9 cellular contexts compared by ENCODE assay signal in the genomic region with DNA sequence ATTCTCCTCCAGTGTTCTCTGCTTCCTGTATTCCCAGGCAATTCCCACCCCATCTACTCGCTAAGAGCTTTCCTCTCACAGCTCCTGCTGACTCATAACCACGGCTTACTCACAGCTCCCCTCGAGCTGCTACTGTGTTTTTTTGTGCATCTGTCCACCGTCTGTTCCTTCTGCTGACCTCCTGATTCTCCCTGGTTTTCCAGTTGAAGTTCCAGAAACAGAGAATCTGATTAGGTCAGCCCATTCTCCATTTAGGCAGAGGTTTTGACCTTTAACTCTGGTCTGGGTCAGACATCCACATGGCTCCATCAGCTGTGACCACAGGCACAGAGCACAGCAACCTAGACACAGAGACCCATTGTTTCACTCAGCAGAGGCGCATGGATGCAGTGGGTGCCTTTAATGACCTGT. TPM values are rescaled to one million over a fixed set of nuclear protein-coding genes. Genes with fewer than 3 reads are reported as not detected.
DNase-seq lines count a peak whose midpoint lies in the region; ATAC-seq and TF ChIP-seq lines count a peak whose summit lies in the region.
"Had no signal": no experiment of that assay in that cellular context is flagged by ENCODE, and none has a peak within 500 bp of the region (broad histone marks: within the 10 kb centered on the region; RNA-seq: fewer than 3 reads in every experiment).

No MANE protein-coding gene starts in this region.

- CTCF ChIA-PET in activated CD4-positive, alpha-beta memory T cell treated with anti-CD3 and anti-CD28 coated beads for 36 hours (lab: Charles Lee): no interaction called here

- peaks cover 3% of the 10 kb centered on the region for H3K36me3 Mint-ChIP-seq in activated CD4-positive, alpha-beta memory T cell treated with anti-CD3 and anti-CD28 coated beads for 36 hours

- intact Hi-C loops in activated CD4-positive, alpha-beta memory T cell treated with anti-CD3 and anti-CD28 coated beads for 36 hours (cut with micrococcal nuclease): no loop called here

- no peak for ATAC-seq in GM21360 (IDR thresholded peaks at IDR 0.05; ENCODE audit: unreplicated experiment)
- ATAC-seq: mucosa of descending colon had no signal

- POLR2A ChIA-PET in activated CD4-positive, alpha-beta memory T cell treated with anti-CD3 and anti-CD28 coated beads for 36 hours (lab: Charles Lee): no interaction called here

- no peaks in the 10 kb centered on the region for H3K27me3 Mint-ChIP-seq in activated CD4-positive, alpha-beta memory T cell treated with anti-CD3 and anti-CD28 coated beads for 36 hours

- H3K27ac Mint-ChIP-seq in activated CD4-positive, alpha-beta memory T cell treated with anti-CD3 and anti-CD28 coated beads for 36 hours: no peak overlapping the region

- no peak overlapping the region for H3K27ac ChIP-seq in epithelial cell of prostate

- peak; percentile 91 for DNase-seq in GM04504 (ENCODE audit: low read depth)
- peak; percentile 29 for DNase-seq in epithelial cell of prostate (ENCODE audit: low read depth, low spot score)
- DNase-seq in pulmonary artery endothelial cell (ENCODE audit: low read depth, low spot score): peak; percentile 67
- DNase-seq in cortex of kidney (lab: John Stamatoyannopoulos, UW): no peak
- no peak for DNase-seq in D341Med (ENCODE audit: low spot score)
- no peak for DNase-seq in activated CD4-positive, alpha-beta memory T cell treated with anti-CD3 and anti-CD28 coated beads for 36 hours
- DNase-seq: mucosa of descending colon had no signal

- no peaks in the 10 kb centered on the region for H3K9me3 Mint-ChIP-seq in activated CD4-positive, alpha-beta memory T cell treated with anti-CD3 and anti-CD28 coated beads for 36 hours

- H3K4me3 Mint-ChIP-seq in activated CD4-positive, alpha-beta memory T cell treated with anti-CD3 and anti-CD28 coated beads for 36 hours: no peak overlapping the region

- H3K4me1 Mint-ChIP-seq in activated CD4-positive, alpha-beta memory T cell treated with anti-CD3 and anti-CD28 coated beads for 36 hours (ENCODE audit: low read depth): peaks cover 6% of the 10 kb centered on the region

TF ChIP-seq in PFSK-1, 5 proteins besides CTCF, POLR2A, EP300 and RAD21:
- TF ChIP-seq POLR2AphosphoS5 (IDR thresholded peaks at IDR 0.05; ENCODE audit: low read depth, low read length) (peak; percentile 34; the same call in 1 of the 2 replicates), SIN3A (IDR thresholded peaks at IDR 0.05; ENCODE audit: borderline replicate concordance, insufficient read depth, low read length) (peak; percentile 19; the same call in 1 of the 2 replicates), TAF1 (IDR thresholded peaks at IDR 0.05; ENCODE audit: borderline replicate concordance, insufficient read depth, low read length) (no peak)
- TF ChIP-seq, protein P1, sequence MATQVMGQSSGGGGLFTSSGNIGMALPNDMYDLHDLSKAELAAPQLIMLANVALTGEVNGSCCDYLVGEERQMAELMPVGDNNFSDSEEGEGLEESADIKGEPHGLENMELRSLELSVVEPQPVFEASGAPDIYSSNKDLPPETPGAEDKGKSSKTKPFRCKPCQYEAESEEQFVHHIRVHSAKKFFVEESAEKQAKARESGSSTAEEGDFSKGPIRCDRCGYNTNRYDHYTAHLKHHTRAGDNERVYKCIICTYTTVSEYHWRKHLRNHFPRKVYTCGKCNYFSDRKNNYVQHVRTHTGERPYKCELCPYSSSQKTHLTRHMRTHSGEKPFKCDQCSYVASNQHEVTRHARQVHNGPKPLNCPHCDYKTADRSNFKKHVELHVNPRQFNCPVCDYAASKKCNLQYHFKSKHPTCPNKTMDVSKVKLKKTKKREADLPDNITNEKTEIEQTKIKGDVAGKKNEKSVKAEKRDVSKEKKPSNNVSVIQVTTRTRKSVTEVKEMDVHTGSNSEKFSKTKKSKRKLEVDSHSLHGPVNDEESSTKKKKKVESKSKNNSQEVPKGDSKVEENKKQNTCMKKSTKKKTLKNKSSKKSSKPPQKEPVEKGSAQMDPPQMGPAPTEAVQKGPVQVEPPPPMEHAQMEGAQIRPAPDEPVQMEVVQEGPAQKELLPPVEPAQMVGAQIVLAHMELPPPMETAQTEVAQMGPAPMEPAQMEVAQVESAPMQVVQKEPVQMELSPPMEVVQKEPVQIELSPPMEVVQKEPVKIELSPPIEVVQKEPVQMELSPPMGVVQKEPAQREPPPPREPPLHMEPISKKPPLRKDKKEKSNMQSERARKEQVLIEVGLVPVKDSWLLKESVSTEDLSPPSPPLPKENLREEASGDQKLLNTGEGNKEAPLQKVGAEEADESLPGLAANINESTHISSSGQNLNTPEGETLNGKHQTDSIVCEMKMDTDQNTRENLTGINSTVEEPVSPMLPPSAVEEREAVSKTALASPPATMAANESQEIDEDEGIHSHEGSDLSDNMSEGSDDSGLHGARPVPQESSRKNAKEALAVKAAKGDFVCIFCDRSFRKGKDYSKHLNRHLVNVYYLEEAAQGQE (IDR thresholded peaks at IDR 0.05; ENCODE audit: insufficient read depth in 1 of 2, low read depth in 2 of 2, low read length in 2 of 2): no peak; a peak in 1 of 4 replicates

RNA-seq across cellular contexts. Expression of a gene that starts 5.5 kb away (rescaled TPM):
- polyA plus RNA-seq in PFSK-1 (2012; ENCODE audit: insufficient read length, low read depth): 18.5 TPM
- total RNA-seq in pulmonary artery endothelial cell: 20.7 and 24.6 TPM in 2 replicates
- total RNA-seq in activated CD4-positive, alpha-beta memory T cell treated with anti-CD3 and anti-CD28 coated beads for 36 hours: 10 to 100 TPM; 26.0 to 28.0 TPM

RNA-seq across cellular contexts. Expression of a gene that starts 45.7 kb away (rescaled TPM):
- 18.0 TPM for polyA plus RNA-seq in PFSK-1 (2012; ENCODE audit: insufficient read length, low read depth)
- total RNA-seq in pulmonary artery endothelial cell: 121 and 217 TPM in 2 replicates
- 10 to 100 TPM; 67.1 to 67.7 TPM for total RNA-seq in activated CD4-positive, alpha-beta memory T cell treated with anti-CD3 and anti-CD28 coated beads for 36 hours

Comparison
In these comparisons a context has a peak if more than half of its experiments do, and no peak if none do; other contexts are left out.
1. DNase-seq: peak in GM04504 (single experiment), epithelial cell of prostate (single experiment) and pulmonary artery endothelial cell (single experiment); none in cortex of kidney (single experiment), D341Med (single experiment) and activated CD4-positive, alpha-beta memory T cell treated with anti-CD3 and anti-CD28 coated beads for 36 hours (single experiment).